ENCODE assay signal across 10 cellular contexts in the genomic region with DNA sequence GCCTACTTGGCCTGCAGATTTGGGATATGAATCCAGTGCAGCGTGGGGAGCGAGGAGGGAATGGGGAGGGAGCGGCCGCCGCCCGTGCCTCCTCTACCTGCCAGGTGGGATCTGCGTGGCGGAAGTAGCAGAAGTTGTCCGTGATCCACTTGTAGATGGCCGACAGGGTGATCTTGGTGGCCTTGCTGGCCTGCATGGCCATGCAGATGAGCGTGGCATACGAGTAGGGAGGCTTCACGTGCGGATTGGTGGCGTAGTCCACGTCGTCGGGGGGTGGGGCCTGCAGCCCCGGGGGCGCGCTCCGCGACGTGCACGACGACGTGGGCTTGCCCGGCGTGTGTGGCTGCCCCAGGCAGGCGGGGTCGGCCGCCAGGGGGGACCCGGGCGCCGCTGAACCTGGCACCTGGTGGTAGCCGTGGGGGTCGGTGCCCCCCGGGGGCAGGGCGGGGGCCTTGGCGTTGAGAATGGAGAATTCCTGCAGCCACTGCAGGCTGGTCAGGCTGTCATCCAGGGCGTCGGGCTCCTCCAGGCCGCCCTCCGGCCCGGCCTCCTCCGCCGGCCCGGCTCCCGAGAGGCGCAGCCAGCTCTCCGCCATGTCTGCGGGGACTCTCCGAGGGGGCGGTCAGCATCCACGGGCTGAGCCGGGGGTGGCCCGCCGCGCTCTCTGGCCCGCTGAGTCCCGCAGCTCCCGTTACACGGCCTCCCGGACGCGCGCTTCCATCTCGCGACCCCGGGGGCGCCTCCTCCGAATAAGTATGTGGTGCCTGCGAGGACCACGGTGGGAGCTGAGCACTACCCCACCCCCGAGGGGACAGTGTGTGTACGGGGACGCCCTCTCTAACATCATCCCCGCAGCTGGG. TPM values are rescaled to one million over a fixed set of nuclear protein-coding genes. Genes with fewer than 3 reads are reported as not detected.
DNase-seq lines count a peak whose midpoint lies in the region; ATAC-seq and TF ChIP-seq lines count a peak whose summit lies in the region.
"Had no signal": no experiment of that assay in that cellular context is flagged by ENCODE, and none has a peak within 500 bp of the region (broad histone marks: within the 10 kb centered on the region; RNA-seq: fewer than 3 reads in every experiment).

No MANE protein-coding gene starts in this region.

- intact Hi-C loops in prostate gland (cut with DNase I), result no loop called here

- H4K20me1 ChIP-seq in hepatocyte (ENCODE audit: insufficient read depth, poor library complexity, severe bottlenecking), result no peaks in the 10 kb centered on the region

- H3K4me1 ChIP-seq in hepatocyte (ENCODE audit: insufficient read depth) (peaks cover 34% of the 10 kb centered on the region), prostate gland (replicated peaks) (no peaks in the 10 kb centered on the region)

- H3K79me2 ChIP-seq in hepatocyte, result no peaks in the 10 kb centered on the region

- no peaks in the 10 kb centered on the region for H3K9me2 ChIP-seq in hepatocyte (replicated peaks; ENCODE audit: insufficient read depth)

- peak overlapping the region; percentile 97 for H3K4me2 ChIP-seq in hepatocyte

- H3K27me3 ChIP-seq in hepatocyte, result peaks cover 52% of the 10 kb centered on the region
- no peaks in the 10 kb centered on the region for H3K27me3 ChIP-seq in prostate gland (replicated peaks; ENCODE audit: insufficient read depth)

- DNase-seq in GM13976 (ENCODE audit: low spot score), result peak; percentile 63
- peak; percentile 26 to 33 for DNase-seq in activated CD4-positive, alpha-beta T cell treated with anti-CD3 and anti-CD28 coated beads, Interleukin-2, amount 50 U/mL, for 48 hours
- DNase-seq in hepatocyte (ENCODE audit: low spot score), result peak; percentile 11
- peak; percentile 41 for DNase-seq in stimulated activated CD4-positive, alpha-beta T cell treated with anti-CD3 and anti-CD28 coated beads, Interleukin-4, amount 100 ng/mL, for 24 hours
- no peak for DNase-seq in prostate gland (ENCODE audit: low spot score)
- DNase-seq: NCI-H2171 treated with DMSO at 0.1 percent for 48 hours had no signal

- TF ChIP-seq CTCF in GM13976 (IDR thresholded peaks at IDR 0.05; ENCODE audit: borderline replicate concordance, control extremely low read depth, extremely low read depth, insufficient read depth, missing control alignments), result no peak
- TF ChIP-seq CTCF in hepatocyte (IDR thresholded peaks at IDR 0.05; ENCODE audit: poor library complexity), result no peak
- TF ChIP-seq CTCF in prostate gland (IDR thresholded peaks at IDR 0.05), result no peak

- H3K27ac ChIP-seq in hepatocyte, result no peak overlapping the region
- no peak overlapping the region for H3K27ac ChIP-seq in prostate gland
- H3K27ac ChIP-seq: psoas muscle had no signal

- TF ChIP-seq POLR2A in prostate gland (IDR thresholded peaks at IDR 0.05), result no peak
- TF ChIP-seq POLR2A in GM18505 (IDR thresholded peaks at IDR 0.05; ENCODE audit: borderline replicate concordance, extremely low read depth, insufficient read depth, insufficient read length), result no peak

- ATAC-seq in HG03442 (IDR thresholded peaks at IDR 0.05; ENCODE audit: unreplicated experiment) (no peak), GM21360 (IDR thresholded peaks at IDR 0.05; ENCODE audit: unreplicated experiment) (no peak), GM18505 (IDR thresholded peaks at IDR 0.05; ENCODE audit: unreplicated experiment) (no peak)

- 20% methylated on average over 52 of the region's 78 CpGs for WGBS in hepatocyte (ENCODE audit: low lambda C conversion rate, missing lambda C conversion rate)
- WGBS in prostate gland, result 34% methylated on average over 71 of the region's 78 CpGs

- no peak overlapping the region for H2AFZ ChIP-seq in hepatocyte

- no peak overlapping the region for H3K4me3 ChIP-seq in hepatocyte
- H3K4me3 ChIP-seq in prostate gland, result no peak overlapping the region

- in situ Hi-C loops in GM13976 (cut with MboI; ENCODE audit: low sequenced_read_pairs, unreplicated experiment), result no loop called here

- H3K9me3 ChIP-seq in hepatocyte (ENCODE audit: low read depth), result no peaks in the 10 kb centered on the region
- H3K9me3 ChIP-seq in prostate gland, result no peaks in the 10 kb centered on the region
- H3K9me3 ChIP-seq: psoas muscle had no signal

- H3K36me3 ChIP-seq in hepatocyte (replicated peaks; ENCODE audit: insufficient read depth, low read depth) (no peaks in the 10 kb centered on the region), prostate gland (no peaks in the 10 kb centered on the region)

RNA-seq across cellular contexts. Expression of a gene that starts 1.0 kb away (rescaled TPM):
- total RNA-seq in hepatocyte (1.6 and 1.9 TPM in 2 replicates), prostate gland (10 to 100 TPM in 1 of 2 donors, under 1 TPM in 1; 0.55 to 11.2 TPM)
- 1.1 and 2.2 TPM in 2 replicates for polyA plus RNA-seq in hepatocyte

RNA-seq across cellular contexts. Expression of a gene that starts 36.4 kb away (rescaled TPM):
- total RNA-seq in hepatocyte (92.9 and 94.7 TPM in 2 replicates), prostate gland (100 to 1,000 TPM; 136 to 159 TPM)
- 95.6 and 111 TPM in 2 replicates for polyA plus RNA-seq in hepatocyte
